Comparison of ENCODE assay signal across 19 cellular contexts in the genomic region with DNA sequence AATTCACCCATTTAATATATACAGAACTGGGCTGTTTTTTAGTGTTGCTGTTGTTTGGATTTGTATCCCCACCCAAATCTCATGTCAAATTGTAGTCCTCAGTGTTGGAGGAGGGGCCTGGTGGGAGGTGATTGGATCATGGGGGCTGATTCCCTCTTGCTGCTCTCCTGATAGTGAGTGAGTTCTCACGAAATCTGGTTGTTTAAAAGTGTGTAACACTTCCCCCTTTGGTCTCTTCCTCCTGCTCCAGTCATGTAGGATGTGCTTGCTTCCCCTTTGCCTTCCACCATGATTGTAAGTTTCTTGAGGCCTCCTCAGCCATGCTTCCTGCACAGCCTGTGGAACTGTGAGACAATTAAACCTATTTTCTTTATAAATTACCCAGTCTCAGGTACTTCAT.
DNase-seq lines count a peak whose midpoint lies in the region; ATAC-seq, FAIRE-seq and TF ChIP-seq lines count a peak whose summit lies in the region.
"Had no signal": no experiment of that assay in that cellular context is flagged by ENCODE, and none has a peak within 500 bp of the region (broad histone marks: within the 10 kb centered on the region; RNA-seq: fewer than 3 reads in every experiment).

No MANE protein-coding gene starts in this region.

- H3K9ac ChIP-seq in H1 (replicated peaks in 1 of 4; ENCODE audit: extremely low read depth in 1 of 4, low read depth in 3 of 4, low read length in 3 of 4) = no peak overlapping the region

- TF ChIP-seq POLR2A in H1 (IDR thresholded peaks at IDR 0.05; ENCODE audit: control extremely low read depth in 1 of 2, low read depth in 2 of 2, low read length in 2 of 2) = no peak

- no peak overlapping the region for H3K18ac ChIP-seq in H1 (ENCODE audit: extremely low read depth, low read length)

- H3K4me1 Mint-ChIP-seq in GM23338 (peaks cover 2% of the 10 kb centered on the region; the same call in 1 of the 3 replicates), progenitor cell of endocrine pancreas (ENCODE audit: low read depth) (peaks cover 30% of the 10 kb centered on the region)
- no peaks in the 10 kb centered on the region for H3K4me1 Mint-ChIP-seq in activated CD4-positive, alpha-beta T cell treated with anti-CD3 and anti-CD28 coated beads for 36 hours

- no peak for FAIRE-seq in H1 (lab: Jason Lieb, UNC)
- FAIRE-seq: A204.1, D721Med, G401.6, GM19239 had no signal

- no peak overlapping the region for H2BK5ac ChIP-seq in H1 (ENCODE audit: low read depth, low read length)

- H3K79me1 ChIP-seq in H1 (ENCODE audit: low read depth, low read length) = no peaks in the 10 kb centered on the region

- no peak overlapping the region for H2AK5ac ChIP-seq in H1 (ENCODE audit: low read depth, low read length)

- no peak for ATAC-seq in GM23338
- no peak for ATAC-seq in GM18519 (IDR thresholded peaks at IDR 0.05; ENCODE audit: low FRiP score, unreplicated experiment)
- ATAC-seq in activated CD4-positive, alpha-beta T cell treated with anti-CD3 and anti-CD28 coated beads for 36 hours = no peak

- H4K20me1 ChIP-seq in GM23338 (replicated peaks; ENCODE audit: insufficient read depth) (no peaks in the 10 kb centered on the region), H1 (replicated peaks in 1 of 2; ENCODE audit: control insufficient read depth in 1 of 2, insufficient read depth in 2 of 2, low read length in 2 of 2) (no peaks in the 10 kb centered on the region)

- TF ChIP-seq CTCF in GM23338 (conservative IDR thresholded peaks at IDR 0.05; ENCODE audit: low read depth in 2 of 2) = no peak
- no peak for TF ChIP-seq CTCF in H1 (IDR thresholded peaks at IDR 0.05; ENCODE audit: control extremely low read depth in 1 of 3, insufficient read depth in 1 of 3, low read depth in 1 of 3, low read length in 3 of 3)
- no peak for TF ChIP-seq CTCF in progenitor cell of endocrine pancreas (IDR thresholded peaks at IDR 0.05; ENCODE audit: unreplicated experiment)

- H3K4me3 ChIP-seq in GM23338 (no peak overlapping the region), H1 (ENCODE audit: extremely low read depth in 1 of 4, insufficient read depth in 2 of 4, low read depth in 3 of 4, low read length in 4 of 4) (no peak overlapping the region)

- H3K36me3 ChIP-seq in GM23338 (ENCODE audit: insufficient read depth) (no peaks in the 10 kb centered on the region), H1 (ENCODE audit: control insufficient read depth in 2 of 4, insufficient read depth in 4 of 4, low read length in 3 of 4) (no peaks in the 10 kb centered on the region)
- H3K36me3 ChIP-seq: BE2C had no signal

- no peak overlapping the region for H3K14ac ChIP-seq in H1 (ENCODE audit: insufficient read length)

- no peak overlapping the region for H2BK12ac ChIP-seq in H1 (ENCODE audit: low read depth, low read length)

- no peaks in the 10 kb centered on the region for H3K23me2 ChIP-seq in H1 (ENCODE audit: low read depth, low read length)

- 94% methylated on average over 1 of the region's 1 CpG; no CpG with 5 or more reads in 1 of the 2 experiments for whole genome bisulfite sequencing in H1 (ENCODE audit: extremely low coverage in 1 of 2, insufficient coverage in 1 of 2, insufficient read length in 1 of 2, insufficient replicate concordance in 2 of 2, low coverage in 1 of 2, low lambda C conversion rate in 2 of 2, missing lambda C conversion rate in 1 of 2), 2 experiments

- no peak overlapping the region for H3K4ac ChIP-seq in H1 (replicated peaks; ENCODE audit: insufficient read length, low read depth, low read length)

- H3K23ac ChIP-seq in H1 (ENCODE audit: insufficient read length) = no peak overlapping the region

- H4K8ac ChIP-seq in H1 (ENCODE audit: extremely low read depth, insufficient read depth, low read length) = no peak overlapping the region

- H3K9me3 ChIP-seq in H1 (ENCODE audit: insufficient read depth in 2 of 2, low read depth in 1 of 2, low read length in 1 of 2) = no peaks in the 10 kb centered on the region
- H3K9me3 ChIP-seq: BE2C, Caco-2 had no signal

- H3K4me1 ChIP-seq in GM23338 (ENCODE audit: insufficient read depth) (no peaks in the 10 kb centered on the region), H1 (replicated peaks in 1 of 4; ENCODE audit: control insufficient read depth in 3 of 4, insufficient read depth in 4 of 4, low read length in 3 of 4) (peaks cover 0 to 4% (median 1%) of the 10 kb centered on the region in 4 experiments; a peak in 2 of 7 replicates)
- H3K4me1 ChIP-seq: BE2C, Caco-2 had no signal

- H3K27me3 ChIP-seq in GM23338 (ENCODE audit: insufficient read depth) (no peaks in the 10 kb centered on the region), H1 (replicated peaks in 1 of 4; ENCODE audit: control insufficient read depth in 3 of 4, extremely low read depth in 1 of 4, insufficient read depth in 3 of 4, low read length in 3 of 4) (no peaks in the 10 kb centered on the region)
- H3K27me3 ChIP-seq: BE2C had no signal

- H3K9me3 Mint-ChIP-seq in GM23338 (no peaks in the 10 kb centered on the region), progenitor cell of endocrine pancreas (ENCODE audit: low read depth) (peaks cover 3% of the 10 kb centered on the region)
- H3K9me3 Mint-ChIP-seq in activated CD4-positive, alpha-beta T cell treated with anti-CD3 and anti-CD28 coated beads for 36 hours (ENCODE audit: low read depth) = no peaks in the 10 kb centered on the region
- H3K9me3 Mint-ChIP-seq: CD4-positive, alpha-beta T cell; H9 had no signal

- no peak for TF ChIP-seq EP300 in H1 (IDR thresholded peaks at IDR 0.05; ENCODE audit: borderline replicate concordance in 1 of 2, low read depth in 2 of 2, low read length in 2 of 2)

- POLR2A ChIA-PET in H1 (lab: Charles Lee; ENCODE audit: partially characterized antibody) = no interaction called here
- POLR2A ChIA-PET in activated CD4-positive, alpha-beta T cell treated with anti-CD3 and anti-CD28 coated beads for 36 hours (lab: Charles Lee) = no interaction called here

- H2AFZ ChIP-seq in GM23338 (no peak overlapping the region; the same call in 1 of the 2 replicates), H1 (ENCODE audit: low read length) (0 out of 2 replicates have a peak overlapping the region, but pooled peaks have one; percentile 59)

- no peak overlapping the region for H3K56ac ChIP-seq in H1 (replicated peaks; ENCODE audit: insufficient read length, low read depth, low read length)

- H3K36me3 Mint-ChIP-seq in GM23338 (ENCODE audit: low read depth) = no peaks in the 10 kb centered on the region
- H3K36me3 Mint-ChIP-seq in progenitor cell of endocrine pancreas (ENCODE audit: insufficient read depth) = no peaks in the 10 kb centered on the region
- H3K36me3 Mint-ChIP-seq in activated CD4-positive, alpha-beta T cell treated with anti-CD3 and anti-CD28 coated beads for 36 hours (ENCODE audit: low read depth) = no peaks in the 10 kb centered on the region

- H3K27ac ChIP-seq in GM23338 (ENCODE audit: low read depth) (no peak overlapping the region), H1 (ENCODE audit: low read depth, low read length) (no peak overlapping the region)
- H3K27ac ChIP-seq: HL-60 had no signal

- DNase-seq in GM23338 (ENCODE audit: low spot score) (no peak), MV-4-11 (lab: John Stamatoyannopoulos, UW) (peak; percentile 10), H1 (ENCODE audit: low read depth in 1 of 2, low spot score in 2 of 2) (no peak), progenitor cell of endocrine pancreas (ENCODE audit: low spot score, unreplicated experiment) (no peak), occipital lobe (lab: John Stamatoyannopoulos, UW) (no peak)
- no peak for DNase-seq in activated CD4-positive, alpha-beta T cell treated with anti-CD3 and anti-CD28 coated beads for 36 hours
- DNase-seq: ACHN; BE2C; C1 segment of cervical spinal cord; Caco-2; CD4-positive, alpha-beta T cell; GOT3; H9 had no signal

- H3K27me3 Mint-ChIP-seq in GM23338 (ENCODE audit: insufficient read depth, low read depth, poor library complexity) = no peaks in the 10 kb centered on the region
- H3K27me3 Mint-ChIP-seq in progenitor cell of endocrine pancreas = peaks cover 12% of the 10 kb centered on the region
- H3K27me3 Mint-ChIP-seq in activated CD4-positive, alpha-beta T cell treated with anti-CD3 and anti-CD28 coated beads for 36 hours = no peaks in the 10 kb centered on the region
- H3K27me3 Mint-ChIP-seq: CD4-positive, alpha-beta T cell had no signal

- H3K27ac Mint-ChIP-seq in GM23338 (peak overlapping the region; percentile 14; the same call in 1 of the 2 replicates), progenitor cell of endocrine pancreas (peak overlapping the region; percentile 74)
- H3K27ac Mint-ChIP-seq in activated CD4-positive, alpha-beta T cell treated with anti-CD3 and anti-CD28 coated beads for 36 hours = no peak overlapping the region
- H3K27ac Mint-ChIP-seq: CD4-positive, alpha-beta T cell had no signal

- no peak overlapping the region for H2BK15ac ChIP-seq in H1 (ENCODE audit: low read length)

- H2BK20ac ChIP-seq in H1 (ENCODE audit: low read length) = no peak overlapping the region

- no peaks in the 10 kb centered on the region for H3K79me2 ChIP-seq in GM23338 (replicated peaks; ENCODE audit: insufficient read depth)
- no peaks in the 10 kb centered on the region for H3K79me2 ChIP-seq in H1 (ENCODE audit: control insufficient read depth in 1 of 2, insufficient read depth in 2 of 2, low read length in 2 of 2)

- H3K9me2 ChIP-seq in GM23338 (ENCODE audit: insufficient read depth) = no peaks in the 10 kb centered on the region

- no peak overlapping the region for H3K4me3 Mint-ChIP-seq in GM23338
- H3K4me3 Mint-ChIP-seq in progenitor cell of endocrine pancreas (ENCODE audit: low read depth) = no peak overlapping the region
- H3K4me3 Mint-ChIP-seq in activated CD4-positive, alpha-beta T cell treated with anti-CD3 and anti-CD28 coated beads for 36 hours = no peak overlapping the region
- H3K4me3 Mint-ChIP-seq: CD4-positive, alpha-beta T cell; H9 had no signal

- no peak overlapping the region for H2BK120ac ChIP-seq in H1 (replicated peaks; ENCODE audit: low read depth, low read length)

- CTCF ChIA-PET in H1 (lab: Charles Lee; ENCODE audit: partially characterized antibody) = interaction anchor here (1.1 to 2.8 kb wide), 4 partner anchors 12 to 588 kb away, joined by 3 to 16 read pairs (median 6); no protein-coding TSS in a partner anchor
- CTCF ChIA-PET in activated CD4-positive, alpha-beta T cell treated with anti-CD3 and anti-CD28 coated beads for 36 hours (lab: Charles Lee) = no interaction called here

- no peaks in the 10 kb centered on the region for H3F3A ChIP-seq in GM23338 (replicated peaks; ENCODE audit: low read depth)

- H3K4me2 ChIP-seq in GM23338 (no peak overlapping the region), H1 (ENCODE audit: insufficient read depth in 1 of 2, low read depth in 2 of 2, low read length in 2 of 2) (no peak overlapping the region)

- intact Hi-C loops in activated CD4-positive, alpha-beta T cell treated with anti-CD3 and anti-CD28 coated beads for 36 hours (cut with DNase I, micrococcal nuclease) = no loop called here

- TF ChIP-seq RAD21 in H1 (IDR thresholded peaks at IDR 0.05 in 1 of 2, conservative IDR thresholded peaks at IDR 0.05 in 1 of 2; ENCODE audit: low read depth in 2 of 2, low read length in 2 of 2) = no peak

- H4K5ac ChIP-seq in H1 (ENCODE audit: insufficient read length, low read depth, low read length) = no peak overlapping the region

- no peak overlapping the region for H4K91ac ChIP-seq in H1 (replicated peaks; ENCODE audit: insufficient read length, low read length)

TF ChIP-seq in H1, 55 proteins besides CTCF, POLR2A, EP300 and RAD21 (continues in another document):
- TF ChIP-seq TBP (IDR thresholded peaks at IDR 0.05; ENCODE audit: low read depth, low read length) = no peak
- TF ChIP-seq CEBPB (IDR thresholded peaks at IDR 0.05; ENCODE audit: low read depth, low read length) = no peak
